ENCODE assay signal across 27 cellular contexts in genomic region chr15:20295238-20295811, GRCh38.
DNase-seq lines count a peak whose midpoint lies in the region; ATAC-seq and TF ChIP-seq lines count a peak whose summit lies in the region.
"Had no signal": no experiment of that assay in that cellular context is flagged by ENCODE, and none has a peak within 500 bp of the region (broad histone marks: within the 10 kb centered on the region; RNA-seq: fewer than 3 reads in every experiment).

No MANE protein-coding gene starts in this region.

- no peak overlapping the region for H2AFZ ChIP-seq in neural cell (ENCODE audit: low read depth, low read length)

- no peak overlapping the region for H3K27ac Mint-ChIP-seq in stimulated activated naive CD8-positive, alpha-beta T cell treated with anti-CD3 and anti-CD28 coated beads, Interleukin-15, amount 100 ng/mL, for 72 hours
- H3K27ac Mint-ChIP-seq: activated B cell treated with CpG ODN at 0.5 μM for 24 hours; activated CD4-positive, alpha-beta memory T cell treated with anti-CD3 and anti-CD28 coated beads for 36 hours; activated naive CD4-positive, alpha-beta T cell treated with anti-CD3 and anti-CD28 coated beads, Interleukin-2, amount 50 U/mL, for 24 hours; activated T-cell treated with anti-CD3 and anti-CD28 coated beads, Interleukin-2, amount 50 U/mL, for 24 hours; CD14-positive monocyte; IgD-negative memory B cell had no signal

- H3K79me2 ChIP-seq in neural cell (replicated peaks; ENCODE audit: insufficient read depth, low read length) = no peaks in the 10 kb centered on the region

- H3F3A ChIP-seq in neural cell (ENCODE audit: insufficient read depth, low read length, poor library complexity, severe bottlenecking) = no peaks in the 10 kb centered on the region

- no peak for TF ChIP-seq EP300 in neural cell (conservative IDR thresholded peaks at IDR 0.05; ENCODE audit: poor library complexity, severe bottlenecking)

- no peaks in the 10 kb centered on the region for H4K20me1 ChIP-seq in neural cell (ENCODE audit: insufficient read depth)

- DNase-seq in right atrium auricular region (ENCODE audit: low spot score) (peak; percentile 57), left ventricle myocardium inferior (no peak), ecto neural progenitor cell (ENCODE audit: low spot score) (peak; percentile 57), MV-4-11 (lab: John Stamatoyannopoulos, UW) (no peak)
- no peak for DNase-seq in stimulated activated naive CD8-positive, alpha-beta T cell treated with anti-CD3 and anti-CD28 coated beads, Interleukin-15, amount 100 ng/mL, for 72 hours
- DNase-seq in effector CD8-positive, alpha-beta T cell (lab: John Stamatoyannopoulos, UW) = no peak
- DNase-seq: activated B cell treated with CpG ODN at 0.5 μM for 24 hours; activated CD4-positive, alpha-beta memory T cell treated with anti-CD3 and anti-CD28 coated beads for 36 hours; activated T-cell treated with anti-CD3 and anti-CD28 coated beads, Interleukin-2, amount 50 U/mL, for 24 hours; central memory CD4-positive, alpha-beta T cell; DMS 273 treated with DMSO at 0.1 percent for 48 hours; erythroblast; foreskin fibroblast; mammary epithelial cell; NCI-H1417; NCI-H510A treated with DMSO at 0.1 percent for 48 hours; occipital lobe; retina; SK-N-SH; stimulated activated CD4-positive, alpha-beta T cell treated with anti-CD3 and anti-CD28 coated beads, Interleukin-4, amount 100 ng/mL, for 24 hours; stimulated activated naive CD8-positive, alpha-beta T cell treated with anti-CD3 and anti-CD28 coated beads, Interleukin-15, Interleukin-2, amounts not matched to agents 100 U/mL and 50 U/mL, for 24 hours; T-helper 9 cell had no signal

- no peaks in the 10 kb centered on the region for H3K4me1 ChIP-seq in right atrium auricular region
- H3K4me1 ChIP-seq in left ventricle myocardium inferior = no peaks in the 10 kb centered on the region
- H3K4me1 ChIP-seq: tibial nerve had no signal

- no peak for ATAC-seq in stimulated activated naive CD8-positive, alpha-beta T cell treated with anti-CD3 and anti-CD28 coated beads, Interleukin-15, amount 100 ng/mL, for 72 hours
- ATAC-seq: stimulated activated naive CD8-positive, alpha-beta T cell treated with anti-CD3 and anti-CD28 coated beads, Interleukin-15, Interleukin-2, amounts not matched to agents 100 U/mL and 50 U/mL, for 24 hours had no signal

- H3K27me3 ChIP-seq in right atrium auricular region = no peaks in the 10 kb centered on the region
- H3K27me3 ChIP-seq in left ventricle myocardium inferior (ENCODE audit: low read depth) = peaks cover 49% of the 10 kb centered on the region
- H3K27me3 ChIP-seq in neural cell (ENCODE audit: insufficient read depth, low read depth, low read length) = no peaks in the 10 kb centered on the region
- H3K27me3 ChIP-seq: tibial nerve had no signal

- H3K9me3 ChIP-seq in right atrium auricular region = no peaks in the 10 kb centered on the region
- H3K9me3 ChIP-seq in left ventricle myocardium inferior (replicated peaks) = peaks cover 13% of the 10 kb centered on the region
- H3K9me3 ChIP-seq in neural cell (ENCODE audit: low read length) = no peaks in the 10 kb centered on the region
- H3K9me3 ChIP-seq: SK-N-SH had no signal

- no peak for TF ChIP-seq RAD21 in neural cell (conservative IDR thresholded peaks at IDR 0.05)

- TF ChIP-seq CTCF in right atrium auricular region (IDR thresholded peaks at IDR 0.05) (no peak), left ventricle myocardium inferior (IDR thresholded peaks at IDR 0.05; ENCODE audit: borderline replicate concordance) (no peak), neural cell (IDR thresholded peaks at IDR 0.05; ENCODE audit: poor library complexity, severe bottlenecking) (no peak)

- H3K9me2 ChIP-seq in neural cell (ENCODE audit: insufficient read depth, low read length) = no peaks in the 10 kb centered on the region
- H3K9me2 ChIP-seq: SK-N-SH had no signal

- no peak overlapping the region for H3K4me2 ChIP-seq in neural cell (ENCODE audit: low read length)
- H3K4me2 ChIP-seq: SK-N-SH had no signal

- H3K36me3 ChIP-seq in right atrium auricular region (no peaks in the 10 kb centered on the region), left ventricle myocardium inferior (no peaks in the 10 kb centered on the region), neural cell (ENCODE audit: insufficient read depth, low read length) (no peaks in the 10 kb centered on the region)
- H3K36me3 ChIP-seq: tibial nerve had no signal

- no peaks in the 10 kb centered on the region for H3K4me1 Mint-ChIP-seq in stimulated activated naive CD8-positive, alpha-beta T cell treated with anti-CD3 and anti-CD28 coated beads, Interleukin-15, amount 100 ng/mL, for 72 hours
- H3K4me1 Mint-ChIP-seq: activated B cell treated with CpG ODN at 0.5 μM for 24 hours; activated naive CD4-positive, alpha-beta T cell treated with anti-CD3 and anti-CD28 coated beads, Interleukin-2, amount 50 U/mL, for 24 hours; CD14-positive monocyte; IgD-negative memory B cell had no signal

- H3K9me3 Mint-ChIP-seq in stimulated activated naive CD8-positive, alpha-beta T cell treated with anti-CD3 and anti-CD28 coated beads, Interleukin-15, amount 100 ng/mL, for 72 hours = no peaks in the 10 kb centered on the region

- intact Hi-C loops in left ventricle myocardium inferior (cut with micrococcal nuclease) = no loop called here

- no peak overlapping the region for H3K4me3 Mint-ChIP-seq in stimulated activated naive CD8-positive, alpha-beta T cell treated with anti-CD3 and anti-CD28 coated beads, Interleukin-15, amount 100 ng/mL, for 72 hours
- H3K4me3 Mint-ChIP-seq: activated B cell treated with CpG ODN at 0.5 μM for 24 hours; activated CD4-positive, alpha-beta memory T cell treated with anti-CD3 and anti-CD28 coated beads for 36 hours; activated naive CD4-positive, alpha-beta T cell treated with anti-CD3 and anti-CD28 coated beads, Interleukin-2, amount 50 U/mL, for 24 hours; activated T-cell treated with anti-CD3 and anti-CD28 coated beads, Interleukin-2, amount 50 U/mL, for 24 hours; CD14-positive monocyte; IgD-negative memory B cell had no signal

- no peaks in the 10 kb centered on the region for H3K27me3 Mint-ChIP-seq in stimulated activated naive CD8-positive, alpha-beta T cell treated with anti-CD3 and anti-CD28 coated beads, Interleukin-15, amount 100 ng/mL, for 72 hours
- H3K27me3 Mint-ChIP-seq: activated B cell treated with CpG ODN at 0.5 μM for 24 hours; activated CD4-positive, alpha-beta memory T cell treated with anti-CD3 and anti-CD28 coated beads for 36 hours; activated naive CD4-positive, alpha-beta T cell treated with anti-CD3 and anti-CD28 coated beads, Interleukin-2, amount 50 U/mL, for 24 hours; activated T-cell treated with anti-CD3 and anti-CD28 coated beads, Interleukin-2, amount 50 U/mL, for 24 hours; IgD-negative memory B cell had no signal

- H3K27ac ChIP-seq in right atrium auricular region (no peak overlapping the region), left ventricle myocardium inferior (replicated peaks) (no peak overlapping the region), neural cell (ENCODE audit: low read length) (no peak overlapping the region)
- H3K27ac ChIP-seq: tibial nerve had no signal

- H3K4me3 ChIP-seq in right atrium auricular region (no peak overlapping the region), left ventricle myocardium inferior (no peak overlapping the region), neural cell (ENCODE audit: low read length) (peak overlapping the region; percentile 59)
- H3K4me3 ChIP-seq: tibial nerve had no signal

- no peak overlapping the region for H3K9ac ChIP-seq in neural cell (ENCODE audit: low read length)
- H3K9ac ChIP-seq: SK-N-SH had no signal

TF ChIP-seq in neural cell, 6 proteins besides CTCF, POLR2A, EP300 and RAD21:
- no peak for TF ChIP-seq MXI1 (conservative IDR thresholded peaks at IDR 0.05; ENCODE audit: poor library complexity, severe bottlenecking)

Comparison
In these comparisons a context has a peak if more than half of its experiments do, and no peak if none do; other contexts are left out.
1. DNase-seq: peak in right atrium auricular region (single experiment) and ecto neural progenitor cell (single experiment); none in left ventricle myocardium inferior (single experiment), stimulated activated naive CD8-positive, alpha-beta T cell treated with anti-CD3 and anti-CD28 coated beads, Interleukin-15, amount 100 ng/mL, for 72 hours (0 of 2), effector CD8-positive, alpha-beta T cell (single experiment) and MV-4-11 (single experiment).